9 cellular contexts compared by ENCODE assay signal in genomic region chr19:58386166-58386575, GRCh38. TPM values are rescaled to one million over a fixed set of nuclear protein-coding genes. Genes with fewer than 3 reads are reported as not detected.
DNase-seq lines count a peak whose midpoint lies in the region; ATAC-seq and TF ChIP-seq lines count a peak whose summit lies in the region.
"Had no signal": no experiment of that assay in that cellular context is flagged by ENCODE, and none has a peak within 500 bp of the region (broad histone marks: within the 10 kb centered on the region; RNA-seq: fewer than 3 reads in every experiment).

No MANE protein-coding gene starts in this region.

- no peaks in the 10 kb centered on the region for H3K9me3 ChIP-seq in mammary epithelial cell (replicated peaks; ENCODE audit: insufficient read depth, low read length)
- no peaks in the 10 kb centered on the region for H3K9me3 ChIP-seq in mesenchymal stem cell (ENCODE audit: control insufficient read depth, low read length)
- no peaks in the 10 kb centered on the region for H3K9me3 ChIP-seq in aorta (ENCODE audit: control insufficient read depth, low read length)

- H3K27me3 ChIP-seq in mammary epithelial cell (ENCODE audit: insufficient read depth, low read length) (no peaks in the 10 kb centered on the region), mesenchymal stem cell (ENCODE audit: control insufficient read depth in 1 of 2, insufficient read depth in 1 of 2, low read length in 2 of 2) (no peaks in the 10 kb centered on the region), aorta (ENCODE audit: control insufficient read depth in 1 of 2, insufficient read depth in 2 of 2, low read length in 1 of 2) (no peaks in the 10 kb centered on the region)

- peaks cover 36% of the 10 kb centered on the region for H3K36me3 Mint-ChIP-seq in activated CD4-positive, alpha-beta T cell treated with anti-CD3 and anti-CD28 coated beads for 36 hours (ENCODE audit: low read depth)
- H3K36me3 Mint-ChIP-seq in IgD-negative memory B cell = peaks cover 12% of the 10 kb centered on the region

- intact Hi-C loops in activated CD4-positive, alpha-beta T cell treated with anti-CD3 and anti-CD28 coated beads for 36 hours (cut with DNase I, micrococcal nuclease) = loop anchor here in 1 of 2 experiments (2.0 to 5.0 kb wide), 4 partner anchors 15 to 91 kb away; partner anchors contain the start of genes ERVK3-1, ZNF446 and ZNF584
- intact Hi-C loops in mammary epithelial cell (cut with micrococcal nuclease) = loop anchor here (5.0 kb wide), 1 partner anchor 79 kb away; the partner anchor contains the start of gene ERVK3-1
- intact Hi-C loops in aorta (cut with DNase I) = no loop called here

- no peak overlapping the region for H2BK15ac ChIP-seq in mesenchymal stem cell (ENCODE audit: low read depth, poor library complexity, severe bottlenecking)

- peak overlapping the region; percentile 29 for H2BK120ac ChIP-seq in mesenchymal stem cell (ENCODE audit: low read depth, low read length)

- H3K4ac ChIP-seq in mesenchymal stem cell (ENCODE audit: low read depth in 1 of 2, low read length in 2 of 2) = peak overlapping the region; percentile 98

- H3K36me3 ChIP-seq in mammary epithelial cell (ENCODE audit: insufficient read depth, low read length) (peaks cover 17% of the 10 kb centered on the region), mesenchymal stem cell (ENCODE audit: control insufficient read depth in 1 of 2, insufficient read depth in 2 of 2, low read depth in 1 of 2, low read length in 2 of 2) (peaks cover 11 to 30% of the 10 kb centered on the region in 2 experiments), aorta (ENCODE audit: control insufficient read depth in 1 of 2, insufficient read depth in 2 of 2, low read length in 1 of 2) (no peaks in the 10 kb centered on the region)

- H3K27ac ChIP-seq in mammary epithelial cell (ENCODE audit: insufficient read depth, low read depth, low read length) (peak overlapping the region; percentile 82), mesenchymal stem cell (ENCODE audit: low read length, poor library complexity, severe bottlenecking) (peak overlapping the region; percentile 98), aorta (ENCODE audit: low read depth in 1 of 2, low read length in 2 of 2) (peak overlapping the region; percentile 62 to 93)

- H3K18ac ChIP-seq in mesenchymal stem cell (ENCODE audit: low read depth in 1 of 2, low read length in 2 of 2) = peak overlapping the region; percentile 99

- H3K4me3 Mint-ChIP-seq in activated CD4-positive, alpha-beta T cell treated with anti-CD3 and anti-CD28 coated beads for 36 hours = peak overlapping the region; percentile 96
- peak overlapping the region; percentile 90 to 99 (median 95) for H3K4me3 Mint-ChIP-seq in IgD-negative memory B cell

- peak overlapping the region; percentile 87 for H2BK5ac ChIP-seq in mesenchymal stem cell (ENCODE audit: low read depth, low read length, poor library complexity, severe bottlenecking)

- peak overlapping the region; percentile 97 for H3K27ac Mint-ChIP-seq in activated CD4-positive, alpha-beta T cell treated with anti-CD3 and anti-CD28 coated beads for 36 hours
- peak overlapping the region; percentile 95 to 99 (median 95) for H3K27ac Mint-ChIP-seq in IgD-negative memory B cell

- peaks cover 32% of the 10 kb centered on the region for H3K4me1 Mint-ChIP-seq in activated CD4-positive, alpha-beta T cell treated with anti-CD3 and anti-CD28 coated beads for 36 hours
- peaks cover 19 to 32% (median 30%) of the 10 kb centered on the region in 3 donors for H3K4me1 Mint-ChIP-seq in IgD-negative memory B cell

- in situ Hi-C loops in mammary epithelial cell (cut with MboI; ENCODE audit: low sequenced_read_pairs in 2 of 2) = no loop called here

- ATAC-seq in activated CD4-positive, alpha-beta T cell treated with anti-CD3 and anti-CD28 coated beads for 36 hours = peak; percentile 4
- ATAC-seq in aorta (ENCODE audit: low FRiP score) (peak; percentile 3), HG03378 (IDR thresholded peaks at IDR 0.05; ENCODE audit: unreplicated experiment) (no peak)

- H2AFZ ChIP-seq in mammary epithelial cell (ENCODE audit: low read depth, low read length) = peak overlapping the region; percentile 78
- peak overlapping the region; percentile 69 for H2AFZ ChIP-seq in mesenchymal stem cell (ENCODE audit: low read depth, low read length)

- peaks cover 31% of the 10 kb centered on the region for H3K4me1 ChIP-seq in mammary epithelial cell (ENCODE audit: insufficient read depth, low read length)
- H3K4me1 ChIP-seq in mesenchymal stem cell (ENCODE audit: control insufficient read depth, insufficient read depth, low read depth, low read length) = peaks cover 34% of the 10 kb centered on the region
- peaks cover 0 to 3% of the 10 kb centered on the region in 2 donors for H3K4me1 ChIP-seq in aorta (ENCODE audit: control insufficient read depth in 1 of 2, insufficient read depth in 2 of 2, low read length in 2 of 2)

- 3% methylated on average over 8 of the region's 29 CpGs for WGBS in mammary epithelial cell (ENCODE audit: low coverage, missing lambda C conversion rate)
- WGBS in mesenchymal stem cell = 5% methylated on average over 29 of the region's 29 CpGs
- 1% methylated on average over 29 of the region's 29 CpGs for whole genome bisulfite sequencing in aorta, 2 donors

- H3K79me1 ChIP-seq in mesenchymal stem cell (replicated peaks; ENCODE audit: low read length, poor library complexity, severe bottlenecking) = peaks cover 22% of the 10 kb centered on the region

- peak overlapping the region; percentile 5 to 51 for H2BK12ac ChIP-seq in mesenchymal stem cell (ENCODE audit: low read length in 2 of 2)

- POLR2A ChIA-PET in activated CD4-positive, alpha-beta T cell treated with anti-CD3 and anti-CD28 coated beads for 36 hours (lab: Charles Lee) = interaction anchor here (1.0 kb wide), 1 partner anchor 24 kb away, joined by 3 read pairs; the partner anchor contains the start of gene ZNF497

- dilution Hi-C loops in mammary epithelial cell (cut with HindIII; ENCODE audit: low sequenced_read_pairs) = no loop called here

- peak overlapping the region; percentile 88 for H4K8ac ChIP-seq in mesenchymal stem cell (ENCODE audit: low read length)

- peak overlapping the region in 1 of 2 experiments; percentile 99 for H3K14ac ChIP-seq in mesenchymal stem cell (ENCODE audit: low read length in 2 of 2)

- H3K4me3 ChIP-seq in mammary epithelial cell (replicated peaks in 1 of 3; ENCODE audit: insufficient read depth in 1 of 3, low read depth in 2 of 3, low read length in 3 of 3) = peak overlapping the region; percentile 68 to 86 (median 69)
- H3K4me3 ChIP-seq in mesenchymal stem cell (ENCODE audit: insufficient read depth in 1 of 2, low read depth in 1 of 2, low read length in 2 of 2) = peak overlapping the region; percentile 61 to 99
- peak overlapping the region; percentile 32 to 78 for H3K4me3 ChIP-seq in aorta (ENCODE audit: low read length in 2 of 2)

- peak overlapping the region in 1 of 2 experiments; percentile 46 for H3K23ac ChIP-seq in mesenchymal stem cell (ENCODE audit: low read length in 2 of 2)

- no peaks in the 10 kb centered on the region for H4K20me1 ChIP-seq in mammary epithelial cell (ENCODE audit: insufficient read depth, low read length)

- H2AK5ac ChIP-seq in mesenchymal stem cell (ENCODE audit: low read length, severe bottlenecking) = peak overlapping the region; percentile 50

- H3K4me2 ChIP-seq in mammary epithelial cell (ENCODE audit: insufficient read depth, low read depth, low read length) (peak overlapping the region; percentile 95), mesenchymal stem cell (ENCODE audit: low read length, poor library complexity, severe bottlenecking) (peak overlapping the region; percentile 75)

- no TSS peak for BruUV-seq in mammary epithelial cell (replicated peaks; lab: Mats Ljungman, UMichigan)

- no peaks in the 10 kb centered on the region for H3K9me3 Mint-ChIP-seq in activated CD4-positive, alpha-beta T cell treated with anti-CD3 and anti-CD28 coated beads for 36 hours (ENCODE audit: low read depth)
- no peaks in the 10 kb centered on the region for H3K9me3 Mint-ChIP-seq in IgD-negative memory B cell

- no peak for TF ChIP-seq CTCF in mammary epithelial cell (conservative IDR thresholded peaks at IDR 0.05 in 1 of 2, IDR thresholded peaks at IDR 0.05 in 1 of 2; ENCODE audit: extremely low read depth in 1 of 2, insufficient read depth in 1 of 2, low read depth in 1 of 2, low read length in 2 of 2)

- CTCF ChIA-PET in activated CD4-positive, alpha-beta T cell treated with anti-CD3 and anti-CD28 coated beads for 36 hours (lab: Charles Lee) = no interaction called here
- CTCF ChIA-PET in mammary epithelial cell (lab: Charles Lee; ENCODE audit: low non-redundant PET) = no interaction called here

- H3K9ac ChIP-seq in mammary epithelial cell (ENCODE audit: insufficient read depth, low read length) (peak overlapping the region; percentile 89), mesenchymal stem cell (ENCODE audit: low read length) (peak overlapping the region; percentile 97)

- peaks cover 70% of the 10 kb centered on the region for H3K79me2 ChIP-seq in mammary epithelial cell (ENCODE audit: insufficient read depth, low read length)

- no peaks in the 10 kb centered on the region for H3K27me3 Mint-ChIP-seq in activated CD4-positive, alpha-beta T cell treated with anti-CD3 and anti-CD28 coated beads for 36 hours
- no peaks in the 10 kb centered on the region for H3K27me3 Mint-ChIP-seq in IgD-negative memory B cell

- H4K91ac ChIP-seq in mesenchymal stem cell (ENCODE audit: low read length) = peak overlapping the region; percentile 76

- no peak for DNase-seq in activated CD4-positive, alpha-beta T cell treated with anti-CD3 and anti-CD28 coated beads for 36 hours
- DNase-seq in activated CD4-positive, alpha-beta T cell treated with anti-CD3 and anti-CD28 coated beads for 48 hours = no peak
- DNase-seq in mammary epithelial cell (no peak), mesenchymal stem cell (no peak), aorta (peak; percentile 54 to 81), hepatic stellate cell (ENCODE audit: low spot score) (no peak)

RNA-seq across cellular contexts. Expression of gene RPS5, which starts 0.9 kb away (rescaled TPM):
- 1,000 to 10,000 TPM; 1,234 to 1,535 TPM for total RNA-seq in activated CD4-positive, alpha-beta T cell treated with anti-CD3 and anti-CD28 coated beads for 36 hours
- polyA plus RNA-seq in IgD-negative memory B cell (1,545 TPM), mammary epithelial cell (2,328 TPM), aorta (1,000 to 10,000 TPM; 1,453 to 1,636 TPM)
- total RNA-seq in mammary epithelial cell (1,000 to 10,000 TPM in 1 of 2 donors, 100 to 1,000 TPM in 1; 916 to 1,060 TPM), aorta (100 to 1,000 TPM; 609 to 674 TPM)
- polyA minus RNA-seq in mammary epithelial cell = 1,005 TPM
- polyA plus RNA-seq in mesenchymal stem cell (2013, experiment 1 of 2) = 995 TPM
- polyA plus RNA-seq in mesenchymal stem cell (2013, experiment 2 of 2) = 1,024 TPM

RNA-seq across cellular contexts. Expression of gene ZNF837, which starts 5.3 kb away (rescaled TPM):
- 1 to 10 TPM; 2.0 to 2.5 TPM for total RNA-seq in activated CD4-positive, alpha-beta T cell treated with anti-CD3 and anti-CD28 coated beads for 36 hours
- polyA plus RNA-seq in IgD-negative memory B cell (8.0 TPM), mammary epithelial cell (0.66 TPM), aorta (1 to 10 TPM in 1 of 2 donors, under 1 TPM in 1; 0.75 to 1.2 TPM)
- total RNA-seq in mammary epithelial cell (1 to 10 TPM; 2.6 to 4.2 TPM), aorta (1 to 10 TPM in 1 of 2 donors, under 1 TPM in 1; 0.65 to 1.8 TPM)
- not detected for polyA minus RNA-seq in mammary epithelial cell
- polyA plus RNA-seq in mesenchymal stem cell (2013, experiment 1 of 2) = 1.1 TPM
- polyA plus RNA-seq in mesenchymal stem cell (2013, experiment 2 of 2) = 1.5 TPM

RNA-seq across cellular contexts. Expression of gene RNF225, which starts 9.3 kb away (rescaled TPM):
- under 1 TPM; 0.25 to 0.56 TPM for total RNA-seq in activated CD4-positive, alpha-beta T cell treated with anti-CD3 and anti-CD28 coated beads for 36 hours
- not detected for polyA plus RNA-seq in IgD-negative memory B cell
- total RNA-seq in mammary epithelial cell = under 1 TPM; 0.42 to 0.50 TPM
- polyA plus RNA-seq in mammary epithelial cell = not detected
- not detected for polyA minus RNA-seq in mammary epithelial cell
- polyA plus RNA-seq in mesenchymal stem cell (2013, experiment 1 of 2) = not detected
- polyA plus RNA-seq in mesenchymal stem cell (2013, experiment 2 of 2) = not detected
- not detected for total RNA-seq in aorta
- polyA plus RNA-seq in aorta = not detected
- total RNA-seq: dermis microvascular lymphatic vessel endothelial cell had no signal

RNA-seq across cellular contexts. Expression of gene ZNF584, which starts 22.3 kb away (rescaled TPM):
- 10 to 100 TPM in 1 of 2 experiments, 1 to 10 TPM in 1; 9.9 to 11.2 TPM for total RNA-seq in activated CD4-positive, alpha-beta T cell treated with anti-CD3 and anti-CD28 coated beads for 36 hours
- polyA plus RNA-seq in IgD-negative memory B cell (3.5 TPM), mammary epithelial cell (15.4 TPM), aorta (10 to 100 TPM in 1 of 2 donors, under 1 TPM in 1; 0.75 to 10.3 TPM)
- total RNA-seq in mammary epithelial cell (10 to 100 TPM; 16.9 to 22.8 TPM), aorta (10 to 100 TPM; 11.8 to 13.4 TPM)
- polyA minus RNA-seq in mammary epithelial cell = 21.3 TPM
- 7.7 TPM for polyA plus RNA-seq in mesenchymal stem cell (2013, experiment 1 of 2)
- polyA plus RNA-seq in mesenchymal stem cell (2013, experiment 2 of 2) = 8.3 TPM

RNA-seq across cellular contexts. Expression of gene ZNF497, which starts 23.6 kb away (rescaled TPM):
- 1 to 10 TPM; 1.1 to 1.5 TPM for total RNA-seq in activated CD4-positive, alpha-beta T cell treated with anti-CD3 and anti-CD28 coated beads for 36 hours
- polyA plus RNA-seq in IgD-negative memory B cell (2.1 TPM), mammary epithelial cell (0.35 TPM), aorta (under 1 TPM in 1 of 2 donors, not detected in 1; 0.79 TPM)
- total RNA-seq in mammary epithelial cell (1 to 10 TPM in 1 of 2 donors, under 1 TPM in 1; 0.83 to 1.1 TPM), aorta (under 1 TPM; 0.32 to 0.87 TPM)
- polyA minus RNA-seq in mammary epithelial cell = not detected
- polyA plus RNA-seq in mesenchymal stem cell (2013, experiment 1 of 2) = 0.17 TPM
- polyA plus RNA-seq in mesenchymal stem cell (2013, experiment 2 of 2) = 0.18 TPM

Comparison
In these comparisons a context has a peak if more than half of its experiments do, and no peak if none do; other contexts are left out.
1. DNase-seq: peak in aorta (2 of 2); none in activated CD4-positive, alpha-beta T cell treated with anti-CD3 and anti-CD28 coated beads for 36 hours (single experiment), activated CD4-positive, alpha-beta T cell treated with anti-CD3 and anti-CD28 coated beads for 48 hours (single experiment), mammary epithelial cell (single experiment), mesenchymal stem cell (single experiment) and hepatic stellate cell (single experiment).
2. Peak in every context shown above with its lines, with median percentiles within 50 percentile points of each other: H3K27ac ChIP-seq and H3K4me3 ChIP-seq.